25 cellular contexts compared by ENCODE assay signal in genomic region chr20:62232194-62232593, GRCh38. TPM values are rescaled to one million over a fixed set of nuclear protein-coding genes. Genes with fewer than 3 reads are reported as not detected.
"Had no signal": no experiment of that assay in that cellular context is flagged by ENCODE, and none has a peak within 500 bp of the region (broad histone marks: within the 10 kb centered on the region; RNA-seq: fewer than 3 reads in every experiment).

No MANE protein-coding gene starts in this region.

- H3K9me3 Mint-ChIP-seq: activated naive CD4-positive, alpha-beta T cell treated with anti-CD3 and anti-CD28 coated beads, Interleukin-2, amount 10 ng/mL, durations not matched to agents 7 days and 5 days; activated naive CD8-positive, alpha-beta T cell treated with anti-CD3 and anti-CD28 coated beads, Interleukin-2, amount 50 U/mL, for 24 hours; immature natural killer cell; nephron; type B pancreatic cell had no signal

- H3K4me3 ChIP-seq: cardiac muscle cell, hepatocyte, pancreas, sigmoid colon, thoracic aorta had no signal

- H3K27me3 Mint-ChIP-seq: activated CD4-positive, alpha-beta memory T cell treated with anti-CD3 and anti-CD28 coated beads for 36 hours; activated naive CD8-positive, alpha-beta T cell treated with anti-CD3 and anti-CD28 coated beads, Interleukin-2, amount 50 U/mL, for 24 hours; type B pancreatic cell had no signal

- H3K4me1 Mint-ChIP-seq: activated naive CD4-positive, alpha-beta T cell treated with anti-CD3 and anti-CD28 coated beads, Interleukin-2, amount 10 ng/mL, durations not matched to agents 7 days and 5 days; activated naive CD8-positive, alpha-beta T cell treated with anti-CD3 and anti-CD28 coated beads, Interleukin-2, amount 50 U/mL, for 24 hours; immature natural killer cell; memory B cell had no signal

- H3K4me2 ChIP-seq: hepatocyte had no signal

- H3K27ac Mint-ChIP-seq: activated CD4-positive, alpha-beta memory T cell treated with anti-CD3 and anti-CD28 coated beads for 36 hours; activated naive CD4-positive, alpha-beta T cell treated with anti-CD3 and anti-CD28 coated beads, Interleukin-2, amount 10 ng/mL, durations not matched to agents 7 days and 5 days; activated naive CD8-positive, alpha-beta T cell treated with anti-CD3 and anti-CD28 coated beads, Interleukin-2, amount 50 U/mL, for 24 hours; immature natural killer cell; memory B cell; nephron; stimulated activated naive B cell treated with anti-CD40 and anti-IgM and Interleukin-4, amounts not matched to agents 10 μg/mL and 1 μg/mL and 100 μg/mL, for 72 hours; type B pancreatic cell had no signal

- H3K9me3 ChIP-seq: pancreas, sigmoid colon, thoracic aorta had no signal

- H3K27me3 ChIP-seq: cardiac muscle cell, hepatocyte, pancreas had no signal

- H3K79me2 ChIP-seq: hepatocyte had no signal

- H3K4me3 Mint-ChIP-seq: activated CD4-positive, alpha-beta memory T cell treated with anti-CD3 and anti-CD28 coated beads for 36 hours; activated naive CD4-positive, alpha-beta T cell treated with anti-CD3 and anti-CD28 coated beads, Interleukin-2, amount 10 ng/mL, durations not matched to agents 7 days and 5 days; activated naive CD8-positive, alpha-beta T cell treated with anti-CD3 and anti-CD28 coated beads, Interleukin-2, amount 50 U/mL, for 24 hours; immature natural killer cell; memory B cell; nephron; stimulated activated naive B cell treated with anti-CD40 and anti-IgM and Interleukin-4, amounts not matched to agents 10 μg/mL and 1 μg/mL and 100 μg/mL, for 72 hours; type B pancreatic cell had no signal

- H3K27ac ChIP-seq: cardiac muscle cell, hepatocyte, pancreas, sigmoid colon, thoracic aorta had no signal

- H3K4me1 ChIP-seq: sigmoid colon had no signal

- DNase-seq: activated CD4-positive, alpha-beta memory T cell treated with anti-CD3 and anti-CD28 coated beads for 36 hours; activated CD4-positive, alpha-beta T cell treated with anti-CD3 and anti-CD28 coated beads for 48 hours; activated effector memory CD4-positive, alpha-beta T cell treated with Interleukin-2 at 50 U/mL for 16 hours; activated naive CD4-positive, alpha-beta T cell treated with anti-CD3 and anti-CD28 coated beads, Interleukin-2, amount 10 ng/mL, durations not matched to agents 7 days and 5 days; activated naive CD8-positive, alpha-beta T cell treated with anti-CD3 and anti-CD28 coated beads, Interleukin-2, amount 50 U/mL, for 24 hours; activated T-cell treated with anti-CD3 and anti-CD28 coated beads, Interleukin-2, amount 50 U/mL, for 48 hours; erythroblast; glutamatergic neuron; immature natural killer cell; sigmoid colon; stimulated activated CD4-positive, alpha-beta T cell treated with anti-CD3 and anti-CD28 coated beads, Interleukin-2, amount 100 ng/mL, for 48 hours; stimulated activated CD8-positive, alpha-beta memory T cell treated with anti-CD3 and anti-CD28 coated beads, Interleukin-4, amount 100 ng/mL, for 48 hours; stimulated activated naive B cell treated with anti-CD40 and anti-IgM and Interleukin-4, amounts not matched to agents 10 μg/mL and 1 μg/mL and 100 μg/mL, for 72 hours; T-helper 1 cell; T-helper 9 cell had no signal

- H3K36me3 ChIP-seq: cardiac muscle cell, pancreas, sigmoid colon, thoracic aorta had no signal

- H2AFZ ChIP-seq: hepatocyte had no signal

- H3K36me3 Mint-ChIP-seq: activated CD4-positive, alpha-beta memory T cell treated with anti-CD3 and anti-CD28 coated beads for 36 hours; activated naive CD4-positive, alpha-beta T cell treated with anti-CD3 and anti-CD28 coated beads, Interleukin-2, amount 10 ng/mL, durations not matched to agents 7 days and 5 days; immature natural killer cell; memory B cell; stimulated activated naive B cell treated with anti-CD40 and anti-IgM and Interleukin-4, amounts not matched to agents 10 μg/mL and 1 μg/mL and 100 μg/mL, for 72 hours; type B pancreatic cell had no signal

RNA-seq across cellular contexts. Expression of gene HRH3, which starts 12.1 kb away (rescaled TPM):
- total RNA-seq: activated CD4-positive, alpha-beta memory T cell treated with anti-CD3 and anti-CD28 coated beads for 36 hours; cardiac muscle cell; hepatocyte; kidney epithelial cell; left ventricle myocardium superior; mononuclear cell; sigmoid colon; thoracic aorta had no signal
